ENCODE assay signal across 10 cellular contexts in the genomic region with DNA sequence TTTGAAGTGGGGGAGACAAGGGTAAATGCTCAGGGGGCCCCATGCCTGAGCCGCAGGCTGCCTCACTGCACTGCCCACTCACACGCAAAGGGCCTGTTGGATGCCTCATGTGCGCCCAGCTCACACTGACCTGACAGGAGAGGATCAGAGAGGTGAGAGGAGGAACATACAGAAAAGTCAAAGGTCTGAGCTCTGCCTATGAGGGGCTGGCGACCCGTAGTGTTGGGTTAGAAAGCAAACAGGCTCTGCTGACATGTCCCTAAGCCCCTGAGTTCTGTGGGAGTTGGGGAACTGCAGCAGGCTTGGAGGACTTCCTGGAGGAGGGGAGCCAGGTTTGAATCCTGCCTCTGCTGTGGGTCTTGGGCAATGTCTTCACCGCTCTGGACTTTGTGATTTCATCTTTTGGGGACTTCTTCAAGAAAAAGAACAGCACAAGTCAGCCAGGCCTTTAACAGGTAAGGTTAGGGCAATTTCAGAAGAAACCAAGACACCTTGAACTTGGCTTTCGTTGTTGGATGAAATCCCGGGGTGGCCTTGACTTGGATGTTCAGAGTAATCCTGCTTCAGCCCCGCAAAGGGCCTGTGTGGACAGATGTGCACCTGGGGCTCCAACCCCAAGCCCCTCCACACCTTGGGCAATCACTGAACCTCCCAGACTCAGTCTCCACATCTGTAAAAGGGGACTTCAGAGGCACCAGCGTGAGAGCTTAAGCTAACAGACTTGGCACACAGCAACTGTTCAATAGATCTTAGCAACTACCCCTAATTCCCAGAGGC.
DNase-seq lines count a peak whose midpoint lies in the region; ATAC-seq and TF ChIP-seq lines count a peak whose summit lies in the region.
"Had no signal": no experiment of that assay in that cellular context is flagged by ENCODE, and none has a peak within 500 bp of the region (broad histone marks: within the 10 kb centered on the region; RNA-seq: fewer than 3 reads in every experiment).

No MANE protein-coding gene starts in this region.

- H3K9me3 ChIP-seq in A673 (ENCODE audit: low read depth, low read length, poor library complexity, severe bottlenecking) (no peaks in the 10 kb centered on the region), SJCRH30 (replicated peaks) (no peaks in the 10 kb centered on the region), gastroesophageal sphincter (no peaks in the 10 kb centered on the region)

- peaks cover 31% of the 10 kb centered on the region for H3K27me3 Mint-ChIP-seq in nephron progenitor cell (ENCODE audit: low read depth, poor library complexity)

- no peak for TF ChIP-seq CTCF in A673 (conservative IDR thresholded peaks at IDR 0.05; ENCODE audit: low read depth, low read length)
- no peak for TF ChIP-seq CTCF in gastroesophageal sphincter (IDR thresholded peaks at IDR 0.05)
- no peak for TF ChIP-seq CTCF in nephron progenitor cell (IDR thresholded peaks at IDR 0.05)

- ATAC-seq in gastroesophageal sphincter (no peak), sciatic nerve (peak; percentile 0)

- no peak for TF ChIP-seq EP300 in gastroesophageal sphincter (IDR thresholded peaks at IDR 0.05)

- peaks cover 78% of the 10 kb centered on the region for H3K4me1 Mint-ChIP-seq in nephron progenitor cell

- no peak for DNase-seq in A673 (ENCODE audit: low spot score)
- DNase-seq in SJCRH30: no peak
- no peak for DNase-seq in sciatic nerve (ENCODE audit: low spot score)
- DNase-seq in LoVo (ENCODE audit: low spot score): no peak
- no peak for DNase-seq in NOMO-1 treated with DMSO at 0.1 percent for 48 hours (lab: John Stamatoyannopoulos, UW; ENCODE audit: unreplicated experiment)
- no peak for DNase-seq in nephron progenitor cell
- no peak for DNase-seq in NCI-H1105 (lab: John Stamatoyannopoulos, UW)
- DNase-seq: activated B cell treated with CpG ODN at 0.5 μM for 24 hours had no signal

- no peak overlapping the region for H3K27ac Mint-ChIP-seq in nephron progenitor cell
- H3K27ac Mint-ChIP-seq: activated B cell treated with CpG ODN at 0.5 μM for 24 hours had no signal

- no peak for TF ChIP-seq POLR2A in gastroesophageal sphincter (IDR thresholded peaks at IDR 0.05)

- H3K9me3 Mint-ChIP-seq in nephron progenitor cell: no peaks in the 10 kb centered on the region
- H3K9me3 Mint-ChIP-seq: activated T-helper 1 cell treated with anti-CD3 and anti-CD28 coated beads, Interleukin-12 subunit alpha, Interleukin-12 subunit beta, Interleukin-2, Interleukin-4 antibody, amounts not matched to agents 30 ng/mL and 10 ng/mL and 1 ng/mL, durations not matched to agents 14 hours and 24 hours and 36 hours had no signal

- no peak overlapping the region for H3K4me3 Mint-ChIP-seq in nephron progenitor cell
- H3K4me3 Mint-ChIP-seq: activated B cell treated with CpG ODN at 0.5 μM for 24 hours; activated T-helper 1 cell treated with anti-CD3 and anti-CD28 coated beads, Interleukin-12 subunit alpha, Interleukin-12 subunit beta, Interleukin-2, Interleukin-4 antibody, amounts not matched to agents 30 ng/mL and 10 ng/mL and 1 ng/mL, durations not matched to agents 14 hours and 24 hours and 36 hours had no signal

- POLR2A ChIA-PET in A673 (lab: Charles Lee; ENCODE audit: low non-redundant PET): no interaction called here

- H3K4me1 ChIP-seq in A673 (ENCODE audit: insufficient read depth, low read length, poor library complexity, severe bottlenecking): peaks cover 16% of the 10 kb centered on the region
- H3K4me1 ChIP-seq in SJCRH30: peaks cover 34% of the 10 kb centered on the region
- H3K4me1 ChIP-seq in gastroesophageal sphincter: peaks cover 3 to 96% (median 16%) of the 10 kb centered on the region in 3 donors

- peak overlapping the region; percentile 83 for H3K27ac ChIP-seq in A673 (ENCODE audit: low read depth, low read length, poor library complexity, severe bottlenecking)
- H3K27ac ChIP-seq in SJCRH30: peak overlapping the region; percentile 90
- peak overlapping the region; percentile 84 to 94 (median 92) for H3K27ac ChIP-seq in gastroesophageal sphincter

- CTCF ChIA-PET in A673 (lab: Charles Lee): no interaction called here

- no peak overlapping the region for H3K4me3 ChIP-seq in A673 (ENCODE audit: low read depth, low read length, poor library complexity, severe bottlenecking)
- H3K4me3 ChIP-seq in SJCRH30: no peak overlapping the region
- H3K4me3 ChIP-seq in gastroesophageal sphincter: no peak overlapping the region

- BruUV-seq in A673 (replicated peaks; lab: Mats Ljungman, UMichigan): no TSS peak

- H3K36me3 ChIP-seq in A673 (ENCODE audit: insufficient read depth, low read length, poor library complexity, severe bottlenecking): no peaks in the 10 kb centered on the region
- H3K36me3 ChIP-seq in SJCRH30: no peaks in the 10 kb centered on the region
- H3K36me3 ChIP-seq in gastroesophageal sphincter: no peaks in the 10 kb centered on the region

- intact Hi-C loops in A673 (cut with micrococcal nuclease; ENCODE audit: unreplicated experiment): no loop called here
- intact Hi-C loops in sciatic nerve (cut with DNase I): no loop called here

- H3K27me3 ChIP-seq in A673 (replicated peaks; ENCODE audit: insufficient read depth, low read depth, low read length, poor library complexity) (no peaks in the 10 kb centered on the region), SJCRH30 (no peaks in the 10 kb centered on the region), gastroesophageal sphincter (no peaks in the 10 kb centered on the region)

- WGBS in gastroesophageal sphincter (ENCODE audit: low coverage in 1 of 2), 2 donors: 60 to 78% methylated on average over 1 to 3 of the region's 10 CpGs

- no peaks in the 10 kb centered on the region for H3K36me3 Mint-ChIP-seq in nephron progenitor cell (ENCODE audit: low read depth)
